ENCODE assay signal across 26 cellular contexts in genomic region chr4:165921546-165921945, GRCh38. TPM values are rescaled to one million over a fixed set of nuclear protein-coding genes. Genes with fewer than 3 reads are reported as not detected.
A peak's percentile ranks its signal among the peaks of the same experiment; 100 is the strongest.
DNase-seq lines count a peak whose midpoint lies in the region; ATAC-seq, FAIRE-seq and TF ChIP-seq lines count a peak whose summit lies in the region.
"Had no signal": no experiment of that assay in that cellular context is flagged by ENCODE, and none has a peak within 500 bp of the region (broad histone marks: within the 10 kb centered on the region; RNA-seq: fewer than 3 reads in every experiment).

No MANE protein-coding gene starts in this region.

- H3K36me3 ChIP-seq in GM06990 (ENCODE audit: control insufficient read depth, insufficient read depth, low read length) (no peaks in the 10 kb centered on the region), left lung (no peaks in the 10 kb centered on the region), tibial artery (no peaks in the 10 kb centered on the region)
- H3K36me3 ChIP-seq: HAP-1 had no signal

- H3K27ac ChIP-seq in left lung (no peak overlapping the region), tibial artery (no peak overlapping the region)
- H3K27ac ChIP-seq: 22Rv1, HL-60, KMS-11 had no signal

- intact Hi-C loops in left lung (cut with DNase I) = no loop called here
- intact Hi-C loops in tibial artery (cut with DNase I; ENCODE audit: low total_unique reads) = no loop called here

- FAIRE-seq in GM19239 (lab: Jason Lieb, UNC) = no peak

- H3K9me3 ChIP-seq in left lung (no peaks in the 10 kb centered on the region), tibial artery (no peaks in the 10 kb centered on the region)
- H3K9me3 ChIP-seq: HAP-1, SK-N-SH had no signal

- peak; percentile 2 for DNase-seq in DMS53 (lab: John Stamatoyannopoulos, UW)
- DNase-seq in DMS53 treated with DMSO at 0.1 percent for 48 hours (lab: John Stamatoyannopoulos, UW; ENCODE audit: unreplicated experiment) = no peak
- DNase-seq in GM06990 (ENCODE audit: extremely low read depth, insufficient read length) = peak; percentile 12
- peak; percentile 79 for DNase-seq in NCI-H69 (lab: John Stamatoyannopoulos, UW)
- no peak for DNase-seq in left lung
- no peak for DNase-seq in tibial artery
- DNase-seq in GM19239 (ENCODE audit: insufficient read length, low spot score) = no peak
- DNase-seq: CD8-positive, alpha-beta memory T cell; DMS 273 treated with DMSO at 0.1 percent for 48 hours; DND-41; GOT3; HFFc6; NCI-H1048; NCI-H1417 treated with DMSO at 0.1 percent for 48 hours; NCI-H1694 treated with DMSO at 0.1 percent for 48 hours; NCI-H2107; NCI-H226; NCI-H510A; PC-3; SK-N-SH had no signal

- no peak overlapping the region for H3K4me3 ChIP-seq in GM06990 (replicated peaks; ENCODE audit: low read depth, low read length)
- H3K4me3 ChIP-seq in left lung = no peak overlapping the region
- no peak overlapping the region for H3K4me3 ChIP-seq in tibial artery
- H3K4me3 ChIP-seq: HAP-1 had no signal

- ATAC-seq in left lung (peak; percentile 76), HG02571 (IDR thresholded peaks at IDR 0.05; ENCODE audit: unreplicated experiment) (no peak)
- ATAC-seq: PC-3 had no signal

- TF ChIP-seq CTCF in GM06990 (IDR thresholded peaks at IDR 0.05; ENCODE audit: insufficient read depth, low read length, poor library complexity, severe bottlenecking) = no peak
- no peak for TF ChIP-seq CTCF in left lung (IDR thresholded peaks at IDR 0.05)
- no peak for TF ChIP-seq CTCF in tibial artery (IDR thresholded peaks at IDR 0.05)

- no peaks in the 10 kb centered on the region; the same call in 1 of the 2 replicates for H3K27me3 ChIP-seq in GM06990 (replicated peaks; ENCODE audit: control insufficient read depth, insufficient read depth, low read length)
- H3K27me3 ChIP-seq in left lung = no peaks in the 10 kb centered on the region
- no peaks in the 10 kb centered on the region for H3K27me3 ChIP-seq in tibial artery

- H3K4me1 ChIP-seq in left lung (peaks cover 0 to 9% of the 10 kb centered on the region in 2 donors), tibial artery (peaks cover 0 to 6% (median 0%) of the 10 kb centered on the region in 4 donors)
- H3K4me1 ChIP-seq: HAP-1 had no signal

RNA-seq across cellular contexts. Expression of gene TLL1, which starts 48.5 kb away (rescaled TPM):
- 1 to 10 TPM; 1.4 to 4.0 TPM for total RNA-seq in left lung
- total RNA-seq: B cell; CD8-positive, alpha-beta memory T cell had no signal

Comparison
In these comparisons a context has a peak if more than half of its experiments do, and no peak if none do; other contexts are left out.
1. DNase-seq: peak in DMS53 (single experiment), GM06990 (single experiment) and NCI-H69 (single experiment); none in DMS53 treated with DMSO at 0.1 percent for 48 hours (single experiment), left lung (0 of 2), tibial artery (0 of 2) and GM19239 (single experiment).